ENCODE assay signal across 1 cellular context in genomic region chr3:136898549-136898948, GRCh38.
TF ChIP-seq lines count a peak whose summit lies in the region.

No MANE protein-coding gene starts in this region.

TF ChIP-seq in endothelial cell of umbilical vein, 7 proteins besides CTCF, POLR2A, EP300 and RAD21 (continued from another document):
- TF ChIP-seq FOS (IDR thresholded peaks at IDR 0.05; ENCODE audit: borderline replicate concordance, insufficient read depth, low read length), result no peak
